In the genomic region with DNA sequence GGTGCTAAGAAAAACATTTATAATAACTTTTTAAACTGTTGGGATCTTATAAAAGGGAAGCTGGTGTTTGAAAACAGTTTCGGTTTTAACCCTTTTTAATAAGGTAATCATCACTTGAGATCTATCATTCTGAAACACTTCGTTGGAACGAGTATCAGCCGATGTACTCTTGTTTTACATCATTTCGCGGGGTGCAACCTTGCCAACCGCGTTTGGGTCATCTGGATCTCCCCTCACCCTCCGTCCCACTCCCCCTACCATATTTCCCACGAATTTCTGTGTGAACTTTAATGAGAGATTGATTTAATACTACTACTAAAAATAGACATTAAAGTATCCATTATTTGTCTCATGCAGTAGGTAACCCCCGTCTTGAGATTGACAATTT, we compare ENCODE assay signal across 8 cellular contexts. TPM values are rescaled to one million over a fixed set of nuclear protein-coding genes. Genes with fewer than 3 reads are reported as not detected.
DNase-seq lines count a peak whose midpoint lies in the region; ATAC-seq and TF ChIP-seq lines count a peak whose summit lies in the region.

No MANE protein-coding gene starts in this region.

- peaks cover 43% of the 10 kb centered on the region for H3K4me1 ChIP-seq in GM23338 (ENCODE audit: insufficient read depth)

- H3K36me3 ChIP-seq in GM23338 (ENCODE audit: insufficient read depth) (no peaks in the 10 kb centered on the region), WERI-Rb-1 (no peaks in the 10 kb centered on the region; the same call in 1 of the 2 replicates)

- ATAC-seq in GM23338 (no peak), HG02840 (IDR thresholded peaks at IDR 0.05; ENCODE audit: low FRiP score, unreplicated experiment) (no peak), HG03520 (IDR thresholded peaks at IDR 0.05; ENCODE audit: unreplicated experiment) (no peak), GM21526 (IDR thresholded peaks at IDR 0.05; ENCODE audit: low FRiP score, unreplicated experiment) (no peak)

- peaks cover 18% of the 10 kb centered on the region for H3K36me3 Mint-ChIP-seq in GM23338 (ENCODE audit: low read depth)

- H4K20me1 ChIP-seq in GM23338 (replicated peaks; ENCODE audit: insufficient read depth): peaks cover 31% of the 10 kb centered on the region

- H3K27me3 ChIP-seq in GM23338 (ENCODE audit: insufficient read depth): peaks cover 13% of the 10 kb centered on the region
- H3K27me3 ChIP-seq in WERI-Rb-1 (ENCODE audit: insufficient read depth, low read depth, severe bottlenecking): no peaks in the 10 kb centered on the region

- no peaks in the 10 kb centered on the region; the same call in 2 of the 3 replicates for H3K9me3 Mint-ChIP-seq in GM23338

- no peak for TF ChIP-seq CTCF in AG04449 (IDR thresholded peaks at IDR 0.05; ENCODE audit: insufficient read depth, low read length, missing control alignments)
- no peak for TF ChIP-seq CTCF in GM23338 (conservative IDR thresholded peaks at IDR 0.05; ENCODE audit: low read depth in 2 of 2)
- TF ChIP-seq CTCF in WERI-Rb-1 (IDR thresholded peaks at IDR 0.05; ENCODE audit: low read depth, low read length): no peak
- TF ChIP-seq CTCF in fibroblast of mammary gland (conservative IDR thresholded peaks at IDR 0.05; ENCODE audit: control insufficient read depth, insufficient read depth, low read depth, low read length): no peak

- H3K4me2 ChIP-seq in GM23338: peak overlapping the region; percentile 87

- no peak for DNase-seq in AG04449 (ENCODE audit: low read depth, low spot score)
- DNase-seq in GM23338 (ENCODE audit: low spot score): no peak
- DNase-seq in WERI-Rb-1: no peak
- peak; percentile 34 for DNase-seq in fibroblast of mammary gland (ENCODE audit: low read depth)
- peak; percentile 11 for DNase-seq in putamen (ENCODE audit: low spot score)

- peak overlapping the region; percentile 99 for H3K27ac Mint-ChIP-seq in GM23338

- H3K4me3 Mint-ChIP-seq in GM23338: peak overlapping the region; percentile 95

- CTCF ChIA-PET in AG04449 (lab: Yijun Ruan, JAX): interaction anchor here (0.7 to 1.7 kb wide), 3 partner anchors 10 to 764 kb away, joined by 3 to 9 read pairs (median 3); no protein-coding TSS in a partner anchor

- H2AFZ ChIP-seq in GM23338: no peak overlapping the region

- peaks cover 30% of the 10 kb centered on the region for H3K27me3 Mint-ChIP-seq in GM23338 (ENCODE audit: insufficient read depth, low read depth, poor library complexity)

- H3K4me3 ChIP-seq in AG04449 (ENCODE audit: low read depth, low read length): peak overlapping the region; percentile 97
- H3K4me3 ChIP-seq in GM23338: peak overlapping the region; percentile 85
- H3K4me3 ChIP-seq in WERI-Rb-1 (ENCODE audit: low read depth, low read length): peak overlapping the region; percentile 91
- H3K4me3 ChIP-seq in fibroblast of mammary gland (ENCODE audit: control insufficient read depth, low read depth, low read length): peak overlapping the region; percentile 94

- no peaks in the 10 kb centered on the region for H3K9me2 ChIP-seq in GM23338 (ENCODE audit: insufficient read depth)

- H3K79me2 ChIP-seq in GM23338 (replicated peaks; ENCODE audit: insufficient read depth): peaks cover 55% of the 10 kb centered on the region

- H3K27ac ChIP-seq in GM23338 (ENCODE audit: low read depth) (peak overlapping the region; percentile 74; the same call in 1 of the 2 replicates), WERI-Rb-1 (peak overlapping the region; percentile 88)

- H3K9me3 ChIP-seq in WERI-Rb-1 (ENCODE audit: severe bottlenecking): no peaks in the 10 kb centered on the region

- H3F3A ChIP-seq in GM23338 (replicated peaks; ENCODE audit: low read depth): no peaks in the 10 kb centered on the region

- peaks cover 50% of the 10 kb centered on the region for H3K4me1 Mint-ChIP-seq in GM23338

- POLR2A ChIA-PET in AG04449 (lab: Yijun Ruan, JAX): interaction anchor here (0.7 to 2.1 kb wide), 9 partner anchors 9 to 196 kb away, joined by 3 to 14 read pairs (median 4); partner anchors contain the start of genes CCNYL1 and METTL21A

TF ChIP-seq in GM23338, 12 proteins besides CTCF, POLR2A, EP300 and RAD21 (continues in another document):
- no peak for TF ChIP-seq EZH2phosphoT487 (IDR thresholded peaks at IDR 0.05; ENCODE audit: unreplicated experiment)
- TF ChIP-seq, protein P1, sequence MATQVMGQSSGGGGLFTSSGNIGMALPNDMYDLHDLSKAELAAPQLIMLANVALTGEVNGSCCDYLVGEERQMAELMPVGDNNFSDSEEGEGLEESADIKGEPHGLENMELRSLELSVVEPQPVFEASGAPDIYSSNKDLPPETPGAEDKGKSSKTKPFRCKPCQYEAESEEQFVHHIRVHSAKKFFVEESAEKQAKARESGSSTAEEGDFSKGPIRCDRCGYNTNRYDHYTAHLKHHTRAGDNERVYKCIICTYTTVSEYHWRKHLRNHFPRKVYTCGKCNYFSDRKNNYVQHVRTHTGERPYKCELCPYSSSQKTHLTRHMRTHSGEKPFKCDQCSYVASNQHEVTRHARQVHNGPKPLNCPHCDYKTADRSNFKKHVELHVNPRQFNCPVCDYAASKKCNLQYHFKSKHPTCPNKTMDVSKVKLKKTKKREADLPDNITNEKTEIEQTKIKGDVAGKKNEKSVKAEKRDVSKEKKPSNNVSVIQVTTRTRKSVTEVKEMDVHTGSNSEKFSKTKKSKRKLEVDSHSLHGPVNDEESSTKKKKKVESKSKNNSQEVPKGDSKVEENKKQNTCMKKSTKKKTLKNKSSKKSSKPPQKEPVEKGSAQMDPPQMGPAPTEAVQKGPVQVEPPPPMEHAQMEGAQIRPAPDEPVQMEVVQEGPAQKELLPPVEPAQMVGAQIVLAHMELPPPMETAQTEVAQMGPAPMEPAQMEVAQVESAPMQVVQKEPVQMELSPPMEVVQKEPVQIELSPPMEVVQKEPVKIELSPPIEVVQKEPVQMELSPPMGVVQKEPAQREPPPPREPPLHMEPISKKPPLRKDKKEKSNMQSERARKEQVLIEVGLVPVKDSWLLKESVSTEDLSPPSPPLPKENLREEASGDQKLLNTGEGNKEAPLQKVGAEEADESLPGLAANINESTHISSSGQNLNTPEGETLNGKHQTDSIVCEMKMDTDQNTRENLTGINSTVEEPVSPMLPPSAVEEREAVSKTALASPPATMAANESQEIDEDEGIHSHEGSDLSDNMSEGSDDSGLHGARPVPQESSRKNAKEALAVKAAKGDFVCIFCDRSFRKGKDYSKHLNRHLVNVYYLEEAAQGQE (IDR thresholded peaks at IDR 0.05; ENCODE audit: unreplicated experiment): no peak
- TF ChIP-seq, protein P2, sequence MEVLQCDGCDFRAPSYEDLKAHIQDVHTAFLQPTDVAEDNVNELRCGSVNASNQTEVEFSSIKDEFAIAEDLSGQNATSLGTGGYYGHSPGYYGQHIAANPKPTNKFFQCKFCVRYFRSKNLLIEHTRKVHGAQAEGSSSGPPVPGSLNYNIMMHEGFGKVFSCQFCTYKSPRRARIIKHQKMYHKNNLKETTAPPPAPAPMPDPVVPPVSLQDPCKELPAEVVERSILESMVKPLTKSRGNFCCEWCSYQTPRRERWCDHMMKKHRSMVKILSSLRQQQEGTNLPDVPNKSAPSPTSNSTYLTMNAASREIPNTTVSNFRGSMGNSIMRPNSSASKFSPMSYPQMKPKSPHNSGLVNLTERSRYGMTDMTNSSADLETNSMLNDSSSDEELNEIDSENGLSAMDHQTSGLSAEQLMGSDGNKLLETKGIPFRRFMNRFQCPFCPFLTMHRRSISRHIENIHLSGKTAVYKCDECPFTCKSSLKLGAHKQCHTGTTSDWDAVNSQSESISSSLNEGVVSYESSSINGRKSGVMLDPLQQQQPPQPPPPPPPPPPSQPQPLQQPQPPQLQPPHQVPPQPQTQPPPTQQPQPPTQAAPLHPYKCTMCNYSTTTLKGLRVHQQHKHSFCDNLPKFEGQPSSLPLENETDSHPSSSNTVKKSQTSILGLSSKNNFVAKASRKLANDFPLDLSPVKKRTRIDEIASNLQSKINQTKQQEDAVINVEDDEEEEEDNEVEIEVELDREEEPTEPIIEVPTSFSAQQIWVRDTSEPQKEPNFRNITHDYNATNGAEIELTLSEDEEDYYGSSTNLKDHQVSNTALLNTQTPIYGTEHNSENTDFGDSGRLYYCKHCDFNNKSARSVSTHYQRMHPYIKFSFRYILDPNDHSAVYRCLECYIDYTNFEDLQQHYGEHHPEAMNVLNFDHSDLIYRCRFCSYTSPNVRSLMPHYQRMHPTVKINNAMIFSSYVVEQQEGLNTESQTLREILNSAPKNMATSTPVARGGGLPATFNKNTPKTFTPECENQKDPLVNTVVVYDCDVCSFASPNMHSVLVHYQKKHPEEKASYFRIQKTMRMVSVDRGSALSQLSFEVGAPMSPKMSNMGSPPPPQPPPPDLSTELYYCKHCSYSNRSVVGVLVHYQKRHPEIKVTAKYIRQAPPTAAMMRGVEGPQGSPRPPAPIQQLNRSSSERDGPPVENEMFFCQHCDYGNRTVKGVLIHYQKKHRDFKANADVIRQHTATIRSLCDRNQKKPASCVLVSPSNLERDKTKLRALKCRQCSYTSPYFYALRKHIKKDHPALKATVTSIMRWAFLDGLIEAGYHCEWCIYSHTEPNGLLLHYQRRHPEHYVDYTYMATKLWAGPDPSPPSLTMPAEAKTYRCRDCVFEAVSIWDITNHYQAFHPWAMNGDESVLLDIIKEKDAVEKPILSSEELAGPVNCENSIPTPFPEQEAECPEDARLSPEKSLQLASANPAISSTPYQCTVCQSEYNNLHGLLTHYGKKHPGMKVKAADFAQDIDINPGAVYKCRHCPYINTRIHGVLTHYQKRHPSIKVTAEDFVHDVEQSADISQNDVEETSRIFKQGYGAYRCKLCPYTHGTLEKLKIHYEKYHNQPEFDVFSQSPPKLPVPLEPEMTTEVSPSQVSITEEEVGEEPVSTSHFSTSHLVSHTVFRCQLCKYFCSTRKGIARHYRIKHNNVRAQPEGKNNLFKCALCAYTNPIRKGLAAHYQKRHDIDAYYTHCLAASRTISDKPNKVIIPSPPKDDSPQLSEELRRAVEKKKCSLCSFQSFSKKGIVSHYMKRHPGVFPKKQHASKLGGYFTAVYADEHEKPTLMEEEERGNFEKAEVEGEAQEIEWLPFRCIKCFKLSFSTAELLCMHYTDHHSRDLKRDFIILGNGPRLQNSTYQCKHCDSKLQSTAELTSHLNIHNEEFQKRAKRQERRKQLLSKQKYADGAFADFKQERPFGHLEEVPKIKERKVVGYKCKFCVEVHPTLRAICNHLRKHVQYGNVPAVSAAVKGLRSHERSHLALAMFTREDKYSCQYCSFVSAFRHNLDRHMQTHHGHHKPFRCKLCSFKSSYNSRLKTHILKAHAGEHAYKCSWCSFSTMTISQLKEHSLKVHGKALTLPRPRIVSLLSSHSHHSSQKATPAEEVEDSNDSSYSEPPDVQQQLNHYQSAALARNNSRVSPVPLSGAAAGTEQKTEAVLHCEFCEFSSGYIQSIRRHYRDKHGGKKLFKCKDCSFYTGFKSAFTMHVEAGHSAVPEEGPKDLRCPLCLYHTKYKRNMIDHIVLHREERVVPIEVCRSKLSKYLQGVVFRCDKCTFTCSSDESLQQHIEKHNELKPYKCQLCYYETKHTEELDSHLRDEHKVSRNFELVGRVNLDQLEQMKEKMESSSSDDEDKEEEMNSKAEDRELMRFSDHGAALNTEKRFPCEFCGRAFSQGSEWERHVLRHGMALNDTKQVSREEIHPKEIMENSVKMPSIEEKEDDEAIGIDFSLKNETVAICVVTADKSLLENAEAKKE (CRISPR knock-in tag; IDR thresholded peaks at IDR 0.05): no peak

RNA-seq across cellular contexts. Expression of gene CREB1, which starts 1.3 kb away (rescaled TPM):
- 94.4 and 104 TPM in 2 replicates for total RNA-seq in GM23338 (2014; rRNA removed; shearing (Covaris generic))
- polyA plus RNA-seq in GM23338 (2016; fragmentation: Nextera tagmentation; extraction: Ambion mirVana): 27.2 and 40.3 TPM in 2 replicates

Comparison
In these comparisons a context has a peak if more than half of its experiments do, and no peak if none do; other contexts are left out.
1. DNase-seq: peak in fibroblast of mammary gland (single experiment) and putamen (single experiment); none in AG04449 (single experiment), GM23338 (single experiment) and WERI-Rb-1 (single experiment).
2. Peak in every context shown above with its lines, with median percentiles within 50 percentile points of each other: H3K4me3 ChIP-seq.